Comparison of ENCODE assay signal across 1 cellular context in genomic region chr15:68279218-68279533, GRCh38.
TF ChIP-seq lines count a peak whose summit lies in the region.

No MANE protein-coding gene starts in this region.

TF ChIP-seq in endothelial cell of umbilical vein, 7 proteins besides CTCF, POLR2A, EP300 and RAD21 (continued from another document):
- TF ChIP-seq MYC (IDR thresholded peaks at IDR 0.05; ENCODE audit: low read depth, low read length), result no peak
- no peak for TF ChIP-seq JUN (IDR thresholded peaks at IDR 0.05; ENCODE audit: borderline replicate concordance, insufficient read depth, insufficient read length, low read depth)
- TF ChIP-seq GATA2 (IDR thresholded peaks at IDR 0.05; ENCODE audit: insufficient read depth, insufficient read length, low read depth, low read length), result no peak
- no peak for TF ChIP-seq EZH2 (IDR thresholded peaks at IDR 0.05; ENCODE audit: borderline replicate concordance, low read depth, low read length, severe bottlenecking)
- TF ChIP-seq FOS (IDR thresholded peaks at IDR 0.05; ENCODE audit: borderline replicate concordance, insufficient read depth, low read length), result no peak
